ENCODE assay signal across 8 cellular contexts in the genomic region with DNA sequence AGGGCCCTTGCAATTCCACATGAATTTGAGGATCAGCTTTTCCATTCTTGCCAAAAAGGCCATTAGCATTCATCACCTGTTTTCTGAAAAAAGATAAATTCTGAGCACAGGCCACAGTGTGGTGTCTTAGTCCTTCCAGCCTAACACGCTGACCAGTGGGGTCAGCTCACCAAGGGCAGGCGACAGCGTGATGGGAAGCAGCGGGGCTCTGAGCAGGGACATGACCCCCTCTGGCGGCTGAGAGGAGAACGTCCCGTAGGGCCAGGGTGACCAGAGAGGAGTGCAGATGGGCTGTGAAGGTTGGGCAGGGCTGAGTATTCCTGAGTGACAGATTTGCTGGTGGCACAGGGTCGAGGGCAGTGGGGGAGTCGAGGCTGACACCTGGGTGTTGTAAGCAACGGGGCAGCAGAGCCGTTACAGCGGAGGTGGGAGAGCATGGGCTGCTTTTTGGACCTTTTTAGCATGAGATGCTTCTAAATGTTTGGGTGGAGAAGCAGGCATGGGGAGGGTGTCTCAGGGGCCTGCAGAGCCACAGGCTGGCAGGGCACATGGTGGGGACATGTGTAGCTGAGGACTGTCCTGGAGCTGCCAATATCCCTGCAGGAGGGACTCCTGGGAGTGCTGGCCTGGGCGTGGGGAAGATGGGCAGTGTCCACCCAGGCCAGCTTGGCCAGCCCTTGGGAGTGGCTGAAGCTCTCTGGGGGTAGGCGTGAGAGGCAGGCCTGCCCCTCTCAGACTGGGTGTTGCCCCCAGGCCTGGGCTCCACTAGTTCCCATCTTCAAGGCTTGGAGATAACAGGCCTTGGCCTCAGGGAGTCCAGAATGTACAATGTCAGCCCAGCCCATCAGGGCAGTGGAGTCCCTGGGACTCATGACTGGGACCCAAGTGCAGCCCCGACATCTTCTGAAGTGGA. TPM values are rescaled to one million over a fixed set of nuclear protein-coding genes. Genes with fewer than 3 reads are reported as not detected.
A peak's percentile ranks its signal among the peaks of the same experiment; 100 is the strongest.
DNase-seq lines count a peak whose midpoint lies in the region; ATAC-seq and TF ChIP-seq lines count a peak whose summit lies in the region.

No MANE protein-coding gene starts in this region.

- peak overlapping the region; percentile 32; the same call in 1 of the 2 replicates for H3K27ac ChIP-seq in ACC112 (ENCODE audit: low read depth, low read length)
- H3K27ac ChIP-seq in colonic mucosa: no peak overlapping the region
- H3K27ac ChIP-seq in liver (ENCODE audit: low read depth in 1 of 2, low read length in 2 of 2): no peak overlapping the region

- TF ChIP-seq CTCF in GM20000 (IDR thresholded peaks at IDR 0.05; ENCODE audit: extremely low read depth, missing control alignments): peak; percentile 85
- peak; percentile 84 for TF ChIP-seq CTCF in colonic mucosa (IDR thresholded peaks at IDR 0.05)
- peak; percentile 95 for TF ChIP-seq CTCF in liver (IDR thresholded peaks at IDR 0.05; ENCODE audit: low read depth, low read length, missing input control)

- H3K9me3 ChIP-seq in colonic mucosa: no peaks in the 10 kb centered on the region
- H3K9me3 ChIP-seq in liver (ENCODE audit: control insufficient read depth in 4 of 4, low read length in 3 of 4): no peaks in the 10 kb centered on the region

- H3K4me1 ChIP-seq in ACC112 (ENCODE audit: control insufficient read depth, insufficient read depth, low read length, unreplicated experiment): peaks cover 11% of the 10 kb centered on the region
- H3K4me1 ChIP-seq in colonic mucosa: peaks cover 4% of the 10 kb centered on the region
- H3K4me1 ChIP-seq in liver (ENCODE audit: control insufficient read depth in 4 of 4, insufficient read depth in 4 of 4, low read length in 3 of 4): peaks cover 4 to 20% (median 14%) of the 10 kb centered on the region in 4 donors

- DNase-seq in GM20000 (ENCODE audit: low spot score) (peak; percentile 83), NCI-H524 treated with DMSO at 0.1 percent for 48 hours (lab: John Stamatoyannopoulos, UW) (peak; percentile 30), colonic mucosa (peak; percentile 89)
- peak; percentile 81 for DNase-seq in activated CD4-positive, alpha-beta T cell treated with anti-CD3 and anti-CD28 coated beads for 48 hours
- DNase-seq in stimulated activated CD4-positive, alpha-beta T cell treated with anti-CD3 and anti-CD28 coated beads, Interleukin-4, amount 100 ng/mL, for 4 hours: peak; percentile 55 to 63

- H2AFZ ChIP-seq in ACC112 (ENCODE audit: low read length, unreplicated experiment): no peak overlapping the region

- H3K9ac ChIP-seq in colonic mucosa (ENCODE audit: low read depth in 2 of 2, low read length in 2 of 2) (no peak overlapping the region), liver (ENCODE audit: low read depth in 1 of 2, low read length in 2 of 2) (peak overlapping the region in 1 of 2 donors; percentile 8)

- H3K27me3 ChIP-seq in ACC112 (ENCODE audit: insufficient read depth, low read length) (no peaks in the 10 kb centered on the region), colonic mucosa (no peaks in the 10 kb centered on the region), liver (ENCODE audit: control insufficient read depth in 4 of 4, insufficient read depth in 4 of 4, low read length in 3 of 4) (no peaks in the 10 kb centered on the region)

- H3K4me3 ChIP-seq in ACC112 (ENCODE audit: low read depth, low read length): no peak overlapping the region
- no peak overlapping the region for H3K4me3 ChIP-seq in colonic mucosa
- H3K4me3 ChIP-seq in liver (ENCODE audit: low read depth in 1 of 3, low read length in 3 of 3): no peak overlapping the region

- H3K36me3 ChIP-seq in ACC112 (ENCODE audit: insufficient read depth, low read length): no peaks in the 10 kb centered on the region
- no peaks in the 10 kb centered on the region for H3K36me3 ChIP-seq in colonic mucosa
- H3K36me3 ChIP-seq in liver (ENCODE audit: control insufficient read depth in 4 of 4, insufficient read depth in 3 of 4, low read depth in 1 of 4, low read length in 3 of 4): no peaks in the 10 kb centered on the region

- no peaks in the 10 kb centered on the region for H3K79me2 ChIP-seq in ACC112 (ENCODE audit: control insufficient read depth, insufficient read depth, low read length, unreplicated experiment)

- ATAC-seq in GM21367 (IDR thresholded peaks at IDR 0.05; ENCODE audit: unreplicated experiment): no peak

- TF ChIP-seq RAD21 in liver (IDR thresholded peaks at IDR 0.05): peak; percentile 99

- 23% methylated on average over 15 of the region's 15 CpGs for WGBS in liver

- intact Hi-C loops in colonic mucosa (cut with DNase I): loop anchor here (5.0 to 10.0 kb wide), 2 partner anchors 52 to 119 kb away; no protein-coding TSS in a partner anchor

TF ChIP-seq in liver, 16 proteins besides CTCF, POLR2A, EP300 and RAD21:
- no peak for TF ChIP-seq YY1 (IDR thresholded peaks at IDR 0.05)
- no peak for TF ChIP-seq JUND (IDR thresholded peaks at IDR 0.05)
- no peak for TF ChIP-seq FOXA2 (IDR thresholded peaks at IDR 0.05)
- peak; percentile 58 to 71 for TF ChIP-seq RXRA (IDR thresholded peaks at IDR 0.05)
- TF ChIP-seq GABPA (IDR thresholded peaks at IDR 0.05 in 1 of 2, conservative IDR thresholded peaks at IDR 0.05 in 1 of 2): peak in 1 of 2 donors; percentile 22
- TF ChIP-seq SP1 (IDR thresholded peaks at IDR 0.05): peak; percentile 23
- TF ChIP-seq, protein P1, sequence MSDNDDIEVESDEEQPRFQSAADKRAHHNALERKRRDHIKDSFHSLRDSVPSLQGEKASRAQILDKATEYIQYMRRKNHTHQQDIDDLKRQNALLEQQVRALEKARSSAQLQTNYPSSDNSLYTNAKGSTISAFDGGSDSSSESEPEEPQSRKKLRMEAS (IDR thresholded peaks at IDR 0.05): no peak
- no peak for TF ChIP-seq FOXA1 (IDR thresholded peaks at IDR 0.05)
- no peak for TF ChIP-seq EGR1 (IDR thresholded peaks at IDR 0.05; ENCODE audit: low read depth in 2 of 2)
- TF ChIP-seq, protein P2, sequence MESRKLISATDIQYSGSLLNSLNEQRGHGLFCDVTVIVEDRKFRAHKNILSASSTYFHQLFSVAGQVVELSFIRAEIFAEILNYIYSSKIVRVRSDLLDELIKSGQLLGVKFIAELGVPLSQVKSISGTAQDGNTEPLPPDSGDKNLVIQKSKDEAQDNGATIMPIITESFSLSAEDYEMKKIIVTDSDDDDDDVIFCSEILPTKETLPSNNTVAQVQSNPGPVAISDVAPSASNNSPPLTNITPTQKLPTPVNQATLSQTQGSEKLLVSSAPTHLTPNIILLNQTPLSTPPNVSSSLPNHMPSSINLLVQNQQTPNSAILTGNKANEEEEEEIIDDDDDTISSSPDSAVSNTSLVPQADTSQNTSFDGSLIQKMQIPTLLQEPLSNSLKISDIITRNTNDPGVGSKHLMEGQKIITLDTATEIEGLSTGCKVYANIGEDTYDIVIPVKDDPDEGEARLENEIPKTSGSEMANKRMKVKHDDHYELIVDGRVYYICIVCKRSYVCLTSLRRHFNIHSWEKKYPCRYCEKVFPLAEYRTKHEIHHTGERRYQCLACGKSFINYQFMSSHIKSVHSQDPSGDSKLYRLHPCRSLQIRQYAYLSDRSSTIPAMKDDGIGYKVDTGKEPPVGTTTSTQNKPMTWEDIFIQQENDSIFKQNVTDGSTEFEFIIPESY (IDR thresholded peaks at IDR 0.05): no peak
- TF ChIP-seq HNF4A (conservative IDR thresholded peaks at IDR 0.05): peak in 1 of 2 donors; percentile 33
- no peak for TF ChIP-seq TAF1 (conservative IDR thresholded peaks at IDR 0.05)
- TF ChIP-seq NR2F2 (IDR thresholded peaks at IDR 0.05): peak; percentile 84
- no peak for TF ChIP-seq HNF4G (IDR thresholded peaks at IDR 0.05)
- TF ChIP-seq, protein P3, sequence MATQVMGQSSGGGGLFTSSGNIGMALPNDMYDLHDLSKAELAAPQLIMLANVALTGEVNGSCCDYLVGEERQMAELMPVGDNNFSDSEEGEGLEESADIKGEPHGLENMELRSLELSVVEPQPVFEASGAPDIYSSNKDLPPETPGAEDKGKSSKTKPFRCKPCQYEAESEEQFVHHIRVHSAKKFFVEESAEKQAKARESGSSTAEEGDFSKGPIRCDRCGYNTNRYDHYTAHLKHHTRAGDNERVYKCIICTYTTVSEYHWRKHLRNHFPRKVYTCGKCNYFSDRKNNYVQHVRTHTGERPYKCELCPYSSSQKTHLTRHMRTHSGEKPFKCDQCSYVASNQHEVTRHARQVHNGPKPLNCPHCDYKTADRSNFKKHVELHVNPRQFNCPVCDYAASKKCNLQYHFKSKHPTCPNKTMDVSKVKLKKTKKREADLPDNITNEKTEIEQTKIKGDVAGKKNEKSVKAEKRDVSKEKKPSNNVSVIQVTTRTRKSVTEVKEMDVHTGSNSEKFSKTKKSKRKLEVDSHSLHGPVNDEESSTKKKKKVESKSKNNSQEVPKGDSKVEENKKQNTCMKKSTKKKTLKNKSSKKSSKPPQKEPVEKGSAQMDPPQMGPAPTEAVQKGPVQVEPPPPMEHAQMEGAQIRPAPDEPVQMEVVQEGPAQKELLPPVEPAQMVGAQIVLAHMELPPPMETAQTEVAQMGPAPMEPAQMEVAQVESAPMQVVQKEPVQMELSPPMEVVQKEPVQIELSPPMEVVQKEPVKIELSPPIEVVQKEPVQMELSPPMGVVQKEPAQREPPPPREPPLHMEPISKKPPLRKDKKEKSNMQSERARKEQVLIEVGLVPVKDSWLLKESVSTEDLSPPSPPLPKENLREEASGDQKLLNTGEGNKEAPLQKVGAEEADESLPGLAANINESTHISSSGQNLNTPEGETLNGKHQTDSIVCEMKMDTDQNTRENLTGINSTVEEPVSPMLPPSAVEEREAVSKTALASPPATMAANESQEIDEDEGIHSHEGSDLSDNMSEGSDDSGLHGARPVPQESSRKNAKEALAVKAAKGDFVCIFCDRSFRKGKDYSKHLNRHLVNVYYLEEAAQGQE (IDR thresholded peaks at IDR 0.05): no peak
- TF ChIP-seq, protein P4, sequence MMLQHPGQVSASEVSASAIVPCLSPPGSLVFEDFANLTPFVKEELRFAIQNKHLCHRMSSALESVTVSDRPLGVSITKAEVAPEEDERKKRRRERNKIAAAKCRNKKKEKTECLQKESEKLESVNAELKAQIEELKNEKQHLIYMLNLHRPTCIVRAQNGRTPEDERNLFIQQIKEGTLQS (IDR thresholded peaks at IDR 0.05): no peak

RNA-seq across cellular contexts. Expression of a gene that starts 8.6 kb away (rescaled TPM):
- under 1 TPM in 1 of 2 donors, not detected in 1; 0.17 TPM for total RNA-seq in colonic mucosa
- total RNA-seq in liver: under 1 TPM; 0.47 to 0.67 TPM
- under 1 TPM in 1 of 2 donors, not detected in 1; 0.15 TPM for polyA plus RNA-seq in liver

RNA-seq across cellular contexts. Expression of a gene that starts 12.6 kb away (rescaled TPM):
- total RNA-seq in colonic mucosa: 1 to 10 TPM; 3.5 to 9.8 TPM
- total RNA-seq in liver: 1 to 10 TPM; 2.6 to 2.7 TPM
- polyA plus RNA-seq in liver: 10 to 100 TPM in 1 of 2 donors, 1 to 10 TPM in 1; 3.2 to 13.1 TPM

RNA-seq across cellular contexts. Expression of a gene that starts 15.6 kb away (rescaled TPM):
- total RNA-seq in colonic mucosa (100 to 1,000 TPM; 281 to 367 TPM), liver (10 to 100 TPM; 51.5 to 54.0 TPM)
- 10 to 100 TPM; 22.3 to 68.5 TPM for polyA plus RNA-seq in liver

Comparison
In these comparisons a context has a peak if more than half of its experiments do, and no peak if none do; other contexts are left out.
1. DNase-seq: peak in every context shown above with its lines; median percentile 89 in colonic mucosa; 83 in GM20000; 81 in activated CD4-positive, alpha-beta T cell treated with anti-CD3 and anti-CD28 coated beads for 48 hours; 59 in stimulated activated CD4-positive, alpha-beta T cell treated with anti-CD3 and anti-CD28 coated beads, Interleukin-4, amount 100 ng/mL, for 4 hours; 30 in NCI-H524 treated with DMSO at 0.1 percent for 48 hours.
2. RNA of a gene that starts 15.6 kb away (total RNA-seq): 281 to 367 TPM in colonic mucosa; 51.5 to 54.0 TPM in liver; every median in the first group is over 4 times any median in the second.
3. Peak in every context shown above with its lines, with median percentiles within 50 percentile points of each other: CTCF ChIP-seq.